8 cellular contexts compared by ENCODE assay signal in genomic region chr6:31620586-31621319, GRCh38. TPM values are rescaled to one million over a fixed set of nuclear protein-coding genes. Genes with fewer than 3 reads are reported as not detected.
DNase-seq lines count a peak whose midpoint lies in the region; ATAC-seq, FAIRE-seq and TF ChIP-seq lines count a peak whose summit lies in the region.

PRRC2A (plus strand) TSS chr6:31620715; CDS start chr6:31622790, 2,075 bp downstream.

- TF ChIP-seq RAD21 in A549 (conservative IDR thresholded peaks at IDR 0.05 in 1 of 2, IDR thresholded peaks at IDR 0.05 in 1 of 2), result no peak

- FAIRE-seq in A549 (lab: Jason Lieb, UNC), result no peak

- no peak for TF ChIP-seq EP300 in A549 (IDR thresholded peaks at IDR 0.05)

- peaks cover 50% of the 10 kb centered on the region for H3K36me3 Mint-ChIP-seq in activated B cell treated with CpG ODN at 0.5 μM for 24 hours (ENCODE audit: low read depth)

- H3K9me3 ChIP-seq in A549, result no peaks in the 10 kb centered on the region

- TF ChIP-seq CTCF in A549 (IDR thresholded peaks at IDR 0.05) (no peak), activated B cell treated with CpG ODN at 0.5 μM for 24 hours (IDR thresholded peaks at IDR 0.05) (no peak)

- peak; percentile 60 for TF ChIP-seq POLR2A in A549 (IDR thresholded peaks at IDR 0.05; ENCODE audit: low read length)

- peak within 1 kb of the TSS; percentile 99 for H3K27ac ChIP-seq in A549

- peaks cover 15% of the 10 kb centered on the region for H3K4me1 ChIP-seq in A549

- H3K4me1 Mint-ChIP-seq in activated B cell treated with CpG ODN at 0.5 μM for 24 hours, result peaks cover 38% of the 10 kb centered on the region

- peak; percentile 83 to 86 for ATAC-seq in A549
- peak; percentile 43 for ATAC-seq in GM18511 (IDR thresholded peaks at IDR 0.05; ENCODE audit: unreplicated experiment)
- ATAC-seq in HG02970 (IDR thresholded peaks at IDR 0.05; ENCODE audit: low FRiP score, unreplicated experiment), result peak; percentile 67
- peak; percentile 30 for ATAC-seq in activated B cell treated with CpG ODN at 0.5 μM for 24 hours (ENCODE audit: low read depth)

- peak within 1 kb of the TSS; percentile 81 for H3K4me3 ChIP-seq in A549

- H3K9me3 Mint-ChIP-seq in activated B cell treated with CpG ODN at 0.5 μM for 24 hours, result peaks cover 1% of the 10 kb centered on the region

- CTCF ChIA-PET in A549 (lab: Yijun Ruan, JAX), result interaction anchor here (0.6 to 1.4 kb wide), 2 partner anchors 152 to 349 kb away, joined by 3 read pairs; no protein-coding TSS in a partner anchor
- CTCF ChIA-PET in activated B cell treated with CpG ODN at 0.5 μM for 24 hours (lab: Charles Lee), result interaction anchor here (1.0 to 1.3 kb wide), 2 partner anchors 22 to 70 kb away, joined by 3 to 6 read pairs; no protein-coding TSS in a partner anchor

- intact Hi-C loops in activated B cell treated with CpG ODN at 0.5 μM for 24 hours (cut with micrococcal nuclease), result loop anchor here (1.0 to 5.0 kb wide), 12 partner anchors 32 to 1064 kb away; partner anchors contain the start of genes ABHD16A, BAG6, CLIC1 and DDX39B

- H3K4me2 ChIP-seq in A549, result peak within 1 kb of the TSS; percentile 99

- DNase-seq in A549 (ENCODE audit: low read depth in 1 of 2, low spot score in 1 of 2) (peak in 1 of 2 experiments; percentile 76), NCI-H187 treated with DMSO at 0.1 percent for 48 hours (lab: John Stamatoyannopoulos, UW) (peak; percentile 18), activated B cell treated with CpG ODN at 0.5 μM for 24 hours (no peak), dermis microvascular lymphatic vessel endothelial cell (ENCODE audit: low read depth in 2 of 2) (peak in 1 of 2 donors; percentile 26), medulla oblongata (ENCODE audit: extremely low spot score) (peak; percentile 61)
- DNase-seq in stimulated activated CD8-positive, alpha-beta memory T cell treated with anti-CD3 and anti-CD28 coated beads, Interleukin-15, amount 100 ng/mL, for 24 hours (ENCODE audit: low read depth), result peak; percentile 62

- POLR2A ChIA-PET in A549 (lab: Yijun Ruan, JAX), result interaction anchor here (0.7 to 1.7 kb wide), 4 partner anchors 14 to 80 kb away, joined by 3 to 8 read pairs (median 6); partner anchors contain the start of genes DDX39B and NFKBIL1
- POLR2A ChIA-PET in activated B cell treated with CpG ODN at 0.5 μM for 24 hours (lab: Charles Lee), result interaction anchor here (0.6 to 2.9 kb wide), 26 partner anchors 8 to 1177 kb away, joined by 3 to 34 read pairs (median 5); partner anchors contain the start of genes ABHD16A, BAG6, DDAH2 and DDX39B

- peak within 1 kb of the TSS; percentile 86 for H3K4me3 Mint-ChIP-seq in activated B cell treated with CpG ODN at 0.5 μM for 24 hours

- under 1% methylated on average over 22 of the region's 67 CpGs for WGBS in A549 (ENCODE audit: missing lambda C conversion rate)

- H3K27ac Mint-ChIP-seq in activated B cell treated with CpG ODN at 0.5 μM for 24 hours, result peak within 1 kb of the TSS; percentile 95

- no peaks in the 10 kb centered on the region for H3K27me3 Mint-ChIP-seq in activated B cell treated with CpG ODN at 0.5 μM for 24 hours

TF ChIP-seq in A549, 52 proteins besides CTCF, POLR2A, EP300 and RAD21:
- TF ChIP-seq MAZ (IDR thresholded peaks at IDR 0.05; ENCODE audit: borderline replicate concordance, low read depth, low read length), result peak; percentile 98
- TF ChIP-seq BHLHE40 (IDR thresholded peaks at IDR 0.05; ENCODE audit: low read depth, low read length), result no peak
- TF ChIP-seq TP53 (CRISPR knock-in tag; IDR thresholded peaks at IDR 0.05), result no peak
- no peak for TF ChIP-seq RNF2 (IDR thresholded peaks at IDR 0.05; ENCODE audit: borderline replicate concordance, low read depth)
- TF ChIP-seq NFE2L2 (conservative IDR thresholded peaks at IDR 0.05; ENCODE audit: low read length), result no peak
- peak; percentile 37; the same call in 1 of the 2 replicates for TF ChIP-seq MYC (IDR thresholded peaks at IDR 0.05; ENCODE audit: borderline replicate concordance, low read length)
- peak; percentile 86 to 91; a peak in 4 of 5 replicates for TF ChIP-seq JUN (IDR thresholded peaks at IDR 0.05)
- peak; percentile 19; the same call in 1 of the 2 replicates for TF ChIP-seq PHF8 (IDR thresholded peaks at IDR 0.05; ENCODE audit: borderline replicate concordance, low read depth)

RNA-seq across cellular contexts. Expression of gene PRRC2A, which starts in this region (rescaled TPM):
- polyA plus RNA-seq in A549 (2011; rRNA removed), result 26.0 and 28.0 TPM in 2 replicates
- polyA plus RNA-seq in A549 (2012; cell fraction: cytosol; rRNA removed), result 55.6 and 76.0 TPM in 2 replicates
- polyA plus RNA-seq in A549 (2012; cell fraction: nucleus; rRNA removed), result 168 and 232 TPM in 2 replicates
- 60.7 to 63.0 TPM (median 61.1 TPM) in 3 replicates for polyA plus RNA-seq in A549 (2017; fragmentation: RNase III; extraction: RNeasy Plus Mini Kit Qiagen cat#74134 plus additional on column Dnase treatment)
- 40.0 and 50.9 TPM in 2 replicates for polyA minus RNA-seq in A549 (2011; rRNA and poly(A)+ RNA removed)
- 246 and 283 TPM in 2 replicates for total RNA-seq in activated B cell treated with CpG ODN at 0.5 μM for 24 hours
- total RNA-seq in dermis microvascular lymphatic vessel endothelial cell, result 19.8 and 35.0 TPM in 2 replicates

Comparison
In these comparisons a context has a peak if more than half of its experiments do, and no peak if none do; other contexts are left out.
1. ATAC-seq: peak in every context shown above with its lines; median percentile 84 in A549; 67 in HG02970; 43 in GM18511; 30 in activated B cell treated with CpG ODN at 0.5 μM for 24 hours.